Comparison of ENCODE assay signal across 10 cellular contexts in the genomic region with DNA sequence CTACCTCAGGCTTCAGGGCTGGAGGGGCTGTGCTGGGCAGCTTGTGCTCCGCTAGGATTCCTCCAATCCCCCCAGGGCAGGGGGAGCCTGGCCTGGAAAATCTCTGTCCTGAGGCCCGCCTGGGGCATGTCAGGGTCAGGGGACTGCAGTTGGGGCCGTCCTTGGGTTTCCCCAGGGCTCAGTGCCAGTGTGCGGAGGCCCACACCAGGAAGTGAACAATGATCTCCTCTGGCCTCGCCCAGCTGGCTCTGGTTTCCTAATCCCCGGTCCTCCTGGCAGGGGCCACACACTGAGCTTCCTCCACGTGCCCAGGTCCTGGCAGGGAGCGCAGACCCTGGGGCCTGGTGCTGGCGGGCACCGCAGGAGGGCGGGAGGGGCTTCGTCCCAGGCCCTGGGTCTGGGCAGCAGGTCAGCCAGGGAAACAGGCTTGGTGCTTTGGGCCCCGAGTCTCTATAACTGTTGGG. TPM values are rescaled to one million over a fixed set of nuclear protein-coding genes. Genes with fewer than 3 reads are reported as not detected.
DNase-seq lines count a peak whose midpoint lies in the region; ATAC-seq and TF ChIP-seq lines count a peak whose summit lies in the region.
"Had no signal": no experiment of that assay in that cellular context is flagged by ENCODE, and none has a peak within 500 bp of the region (broad histone marks: within the 10 kb centered on the region; RNA-seq: fewer than 3 reads in every experiment).

No MANE protein-coding gene starts in this region.

- H3K4me1 ChIP-seq in SJSA1 (replicated peaks) (peaks cover 22% of the 10 kb centered on the region), heart left ventricle (peaks cover 4 to 20% (median 13%) of the 10 kb centered on the region in 12 donors), skeletal muscle satellite cell (ENCODE audit: control insufficient read depth, insufficient read depth, low read length) (peaks cover 22% of the 10 kb centered on the region)

- no peaks in the 10 kb centered on the region for H3K9me3 ChIP-seq in SJSA1 (replicated peaks)
- H3K9me3 ChIP-seq in heart left ventricle, result no peaks in the 10 kb centered on the region
- H3K9me3 ChIP-seq in skeletal muscle satellite cell (replicated peaks; ENCODE audit: low read length), result no peaks in the 10 kb centered on the region

- H3K27ac ChIP-seq in HL-60 (replicated peaks) (no peak overlapping the region), SJSA1 (peak overlapping the region; percentile 20), heart left ventricle (peak overlapping the region in 1 of 12 donors; percentile 34)

- H3K36me3 ChIP-seq in SJSA1 (no peaks in the 10 kb centered on the region), heart left ventricle (no peaks in the 10 kb centered on the region), skeletal muscle satellite cell (ENCODE audit: insufficient read depth, low read length) (no peaks in the 10 kb centered on the region)

- TF ChIP-seq CTCF in HL-60 (IDR thresholded peaks at IDR 0.05; ENCODE audit: insufficient read depth, low read length) (no peak), heart left ventricle (IDR thresholded peaks at IDR 0.05) (no peak)

- H3K27ac Mint-ChIP-seq in stimulated activated memory B cell treated with anti-CD40 and anti-IgM and Interleukin-4, amounts not matched to agents 10 μg/mL and 1 μg/mL and 100 μg/mL, for 72 hours, result no peak overlapping the region
- H3K27ac Mint-ChIP-seq: naive thymus-derived CD8-positive, alpha-beta T cell; stimulated activated naive CD8-positive, alpha-beta T cell treated with anti-CD3 and anti-CD28 coated beads, Interleukin-15, amount 100 ng/mL, for 72 hours had no signal

- H3K27me3 ChIP-seq in HL-60 (ENCODE audit: insufficient read depth, poor library complexity, severe bottlenecking), result no peaks in the 10 kb centered on the region
- no peaks in the 10 kb centered on the region for H3K27me3 ChIP-seq in SJSA1 (replicated peaks)
- peaks cover 0 to 3% (median 0%) of the 10 kb centered on the region in 9 donors for H3K27me3 ChIP-seq in heart left ventricle
- H3K27me3 ChIP-seq in skeletal muscle satellite cell (ENCODE audit: control insufficient read depth, insufficient read depth, low read length), result no peaks in the 10 kb centered on the region

- peaks cover 7% of the 10 kb centered on the region for H3K9me3 Mint-ChIP-seq in stimulated activated memory B cell treated with anti-CD40 and anti-IgM and Interleukin-4, amounts not matched to agents 10 μg/mL and 1 μg/mL and 100 μg/mL, for 72 hours
- H3K9me3 Mint-ChIP-seq: naive thymus-derived CD8-positive, alpha-beta T cell; stimulated activated naive CD8-positive, alpha-beta T cell treated with anti-CD3 and anti-CD28 coated beads, Interleukin-15, amount 100 ng/mL, for 72 hours had no signal

- H3K4me1 Mint-ChIP-seq in stimulated activated memory B cell treated with anti-CD40 and anti-IgM and Interleukin-4, amounts not matched to agents 10 μg/mL and 1 μg/mL and 100 μg/mL, for 72 hours, result no peaks in the 10 kb centered on the region
- H3K4me1 Mint-ChIP-seq: naive thymus-derived CD8-positive, alpha-beta T cell; stimulated activated naive CD8-positive, alpha-beta T cell treated with anti-CD3 and anti-CD28 coated beads, Interleukin-15, amount 100 ng/mL, for 72 hours had no signal

- H3K9ac ChIP-seq in skeletal muscle satellite cell (ENCODE audit: low read depth, low read length), result peak overlapping the region; percentile 39

- no peaks in the 10 kb centered on the region for H3K36me3 Mint-ChIP-seq in stimulated activated memory B cell treated with anti-CD40 and anti-IgM and Interleukin-4, amounts not matched to agents 10 μg/mL and 1 μg/mL and 100 μg/mL, for 72 hours
- H3K36me3 Mint-ChIP-seq: naive thymus-derived CD8-positive, alpha-beta T cell had no signal

- 39 to 42% (median 39%) methylated on average over 12 to 13 of the region's 13 CpGs; no CpG with 5 or more reads in 1 of the 4 donors for WGBS in heart left ventricle, 4 donors

- DNase-seq in HL-60 (ENCODE audit: low read depth in 1 of 2, low spot score in 1 of 2) (peak; percentile 31 to 58), SJSA1 (ENCODE audit: low read depth in 1 of 2, low spot score in 2 of 2) (peak; percentile 35 to 57), heart left ventricle (peak in 3 of 5 donors; percentile 41 to 65 (median 53)), NCI-H748 (lab: John Stamatoyannopoulos, UW; ENCODE audit: unreplicated experiment) (no peak)

- ATAC-seq in heart left ventricle, result peak in 3 of 4 donors; percentile 39 to 70 (median 70)
- ATAC-seq in GM21381 (IDR thresholded peaks at IDR 0.05; ENCODE audit: unreplicated experiment), result no peak
- ATAC-seq in stimulated activated memory B cell treated with anti-CD40 and anti-IgM and Interleukin-4, amounts not matched to agents 10 μg/mL and 1 μg/mL and 100 μg/mL, for 72 hours, result no peak
- ATAC-seq: naive thymus-derived CD8-positive, alpha-beta T cell; stimulated activated naive CD8-positive, alpha-beta T cell treated with anti-CD3 and anti-CD28 coated beads, Interleukin-15, amount 100 ng/mL, for 72 hours had no signal

- intact Hi-C loops in heart left ventricle (cut with DNase I), result no loop called here

- H3K27me3 Mint-ChIP-seq in stimulated activated memory B cell treated with anti-CD40 and anti-IgM and Interleukin-4, amounts not matched to agents 10 μg/mL and 1 μg/mL and 100 μg/mL, for 72 hours, result peaks cover 49% of the 10 kb centered on the region
- H3K27me3 Mint-ChIP-seq: stimulated activated naive CD8-positive, alpha-beta T cell treated with anti-CD3 and anti-CD28 coated beads, Interleukin-15, amount 100 ng/mL, for 72 hours had no signal

- H3K4me2 ChIP-seq in skeletal muscle satellite cell (ENCODE audit: low read length), result peak overlapping the region; percentile 10

- H3K4me3 ChIP-seq in HL-60 (replicated peaks; ENCODE audit: insufficient read depth, low read length) (no peak overlapping the region), SJSA1 (no peak overlapping the region), heart left ventricle (no peak overlapping the region), skeletal muscle satellite cell (ENCODE audit: low read length) (no peak overlapping the region)

- no peak overlapping the region for H3K4me3 Mint-ChIP-seq in stimulated activated memory B cell treated with anti-CD40 and anti-IgM and Interleukin-4, amounts not matched to agents 10 μg/mL and 1 μg/mL and 100 μg/mL, for 72 hours
- H3K4me3 Mint-ChIP-seq: naive thymus-derived CD8-positive, alpha-beta T cell; stimulated activated naive CD8-positive, alpha-beta T cell treated with anti-CD3 and anti-CD28 coated beads, Interleukin-15, amount 100 ng/mL, for 72 hours had no signal

- no peak for TF ChIP-seq POLR2A in heart left ventricle (IDR thresholded peaks at IDR 0.05)

RNA-seq across cellular contexts. Expression of a gene that starts 1.4 kb away (rescaled TPM):
- not detected in 2 replicates for total RNA-seq in SJSA1 (2014; rRNA removed; shearing (Covaris generic))
- total RNA-seq in heart left ventricle, result under 1 TPM in 1 of 9 donors, not detected in 8; 0.07 TPM
- under 1 TPM in 1 of 2 donors, not detected in 1; 0.01 TPM for polyA plus RNA-seq in heart left ventricle
- total RNA-seq in skeletal muscle satellite cell (2012; rRNA removed), result not detected in 2 replicates
- total RNA-seq: naive thymus-derived CD8-positive, alpha-beta T cell; T-helper 1 cell treated with Interleukin-12 subunit alpha and Interleukin-12 subunit beta and Interleukin-4 antibody, amounts not matched to agents 30 ng/mL and 1 ng/mL, for 36 hours had no signal
- polyA plus RNA-seq: naive thymus-derived CD8-positive, alpha-beta T cell had no signal

RNA-seq across cellular contexts. Expression of a gene that starts 36.8 kb away (rescaled TPM):
- total RNA-seq in SJSA1 (2014; rRNA removed; shearing (Covaris generic)), result not detected in 2 replicates
- not detected for total RNA-seq in heart left ventricle
- polyA plus RNA-seq in heart left ventricle, result under 1 TPM; 0.04 to 0.06 TPM
- total RNA-seq in skeletal muscle satellite cell (2012; rRNA removed), result not detected in 2 replicates
- total RNA-seq: naive thymus-derived CD8-positive, alpha-beta T cell; T-helper 1 cell treated with Interleukin-12 subunit alpha and Interleukin-12 subunit beta and Interleukin-4 antibody, amounts not matched to agents 30 ng/mL and 1 ng/mL, for 36 hours had no signal
- polyA plus RNA-seq: naive thymus-derived CD8-positive, alpha-beta T cell had no signal

Comparison
In these comparisons a context has a peak if more than half of its experiments do, and no peak if none do; other contexts are left out.
1. ATAC-seq: peak in heart left ventricle (3 of 4); none in GM21381 (single experiment) and stimulated activated memory B cell treated with anti-CD40 and anti-IgM and Interleukin-4, amounts not matched to agents 10 μg/mL and 1 μg/mL and 100 μg/mL, for 72 hours (single experiment).